Comparison of ENCODE assay signal across 21 cellular contexts in genomic region chr15:78922527-78922926, GRCh38. TPM values are rescaled to one million over a fixed set of nuclear protein-coding genes. Genes with fewer than 3 reads are reported as not detected.
DNase-seq lines count a peak whose midpoint lies in the region; ATAC-seq, FAIRE-seq and TF ChIP-seq lines count a peak whose summit lies in the region.
"Had no signal": no experiment of that assay in that cellular context is flagged by ENCODE, and none has a peak within 500 bp of the region (broad histone marks: within the 10 kb centered on the region; RNA-seq: fewer than 3 reads in every experiment).

No MANE protein-coding gene starts in this region.

- FAIRE-seq in frontal cortex (lab: Jason Lieb, UNC), result no peak
- FAIRE-seq: GM18507, HepG2, RCC 7860 had no signal

- no peaks in the 10 kb centered on the region for H3K9me3 ChIP-seq in T-helper 17 cell (ENCODE audit: control insufficient read depth, low read length, poor library complexity, severe bottlenecking)
- no peaks in the 10 kb centered on the region for H3K9me3 ChIP-seq in esophagus squamous epithelium
- H3K9me3 ChIP-seq: SK-N-SH had no signal

- H3K27ac Mint-ChIP-seq in T-helper 17 cell (peak overlapping the region; percentile 74), memory B cell (peak overlapping the region; percentile 78)
- H3K27ac Mint-ChIP-seq in stimulated activated memory B cell treated with anti-CD40 and anti-IgM and Interleukin-4, amounts not matched to agents 10 μg/mL and 1 μg/mL and 100 μg/mL, for 72 hours, result peak overlapping the region; percentile 53
- H3K27ac Mint-ChIP-seq in activated naive CD4-positive, alpha-beta T cell treated with anti-CD3 and anti-CD28 coated beads, Interleukin-2, amount 10 ng/mL, durations not matched to agents 7 days and 5 days, result no peak overlapping the region
- H3K27ac Mint-ChIP-seq: CD4-positive, alpha-beta T cell had no signal

- TF ChIP-seq CTCF in esophagus squamous epithelium (IDR thresholded peaks at IDR 0.05), result no peak

- peaks cover 9% of the 10 kb centered on the region for H3K4me1 Mint-ChIP-seq in T-helper 17 cell
- H3K4me1 Mint-ChIP-seq in memory B cell, result peaks cover 11% of the 10 kb centered on the region
- peaks cover 45% of the 10 kb centered on the region for H3K4me1 Mint-ChIP-seq in stimulated activated memory B cell treated with anti-CD40 and anti-IgM and Interleukin-4, amounts not matched to agents 10 μg/mL and 1 μg/mL and 100 μg/mL, for 72 hours
- H3K4me1 Mint-ChIP-seq in activated naive CD4-positive, alpha-beta T cell treated with anti-CD3 and anti-CD28 coated beads, Interleukin-2, amount 10 ng/mL, durations not matched to agents 7 days and 5 days, result no peaks in the 10 kb centered on the region

- H3K27me3 Mint-ChIP-seq in T-helper 17 cell (no peaks in the 10 kb centered on the region), memory B cell (no peaks in the 10 kb centered on the region)
- H3K27me3 Mint-ChIP-seq in stimulated activated memory B cell treated with anti-CD40 and anti-IgM and Interleukin-4, amounts not matched to agents 10 μg/mL and 1 μg/mL and 100 μg/mL, for 72 hours, result no peaks in the 10 kb centered on the region
- H3K27me3 Mint-ChIP-seq in activated naive CD4-positive, alpha-beta T cell treated with anti-CD3 and anti-CD28 coated beads, Interleukin-2, amount 10 ng/mL, durations not matched to agents 7 days and 5 days, result no peaks in the 10 kb centered on the region
- H3K27me3 Mint-ChIP-seq: CD4-positive, alpha-beta T cell had no signal

- intact Hi-C loops in esophagus squamous epithelium (cut with DNase I), result no loop called here

- ATAC-seq in T-helper 17 cell (no peak), memory B cell (ENCODE audit: low read depth) (no peak), HG02763 (IDR thresholded peaks at IDR 0.05; ENCODE audit: unreplicated experiment) (no peak)
- no peak for ATAC-seq in stimulated activated memory B cell treated with anti-CD40 and anti-IgM and Interleukin-4, amounts not matched to agents 10 μg/mL and 1 μg/mL and 100 μg/mL, for 72 hours
- ATAC-seq: HepG2 had no signal

- H3K27ac ChIP-seq in esophagus squamous epithelium, result peak overlapping the region in 2 of 4 donors; percentile 17 to 21

- WGBS in esophagus squamous epithelium, 2 donors, result 76 to 79% methylated on average over 4 to 7 of the region's 7 CpGs

- H3K36me3 Mint-ChIP-seq in T-helper 17 cell (ENCODE audit: low read depth) (peaks cover 9% of the 10 kb centered on the region), memory B cell (peaks cover 20% of the 10 kb centered on the region)
- H3K36me3 Mint-ChIP-seq in stimulated activated memory B cell treated with anti-CD40 and anti-IgM and Interleukin-4, amounts not matched to agents 10 μg/mL and 1 μg/mL and 100 μg/mL, for 72 hours, result peaks cover 48% of the 10 kb centered on the region
- H3K36me3 Mint-ChIP-seq in activated naive CD4-positive, alpha-beta T cell treated with anti-CD3 and anti-CD28 coated beads, Interleukin-2, amount 10 ng/mL, durations not matched to agents 7 days and 5 days, result peaks cover 49% of the 10 kb centered on the region

- no peaks in the 10 kb centered on the region for H3K27me3 ChIP-seq in esophagus squamous epithelium

- DNase-seq in T-helper 17 cell, result peak in 1 of 3 donors; percentile 4
- DNase-seq in memory B cell (ENCODE audit: low spot score in 2 of 2), result no peak
- no peak for DNase-seq in frontal cortex (ENCODE audit: low spot score in 2 of 2)
- DNase-seq in esophagus squamous epithelium (lab: John Stamatoyannopoulos, UW), result no peak
- no peak for DNase-seq in activated naive CD4-positive, alpha-beta T cell treated with anti-CD3 and anti-CD28 coated beads, Interleukin-2, amount 10 ng/mL, durations not matched to agents 7 days and 5 days
- DNase-seq: ACHN; CD4-positive, alpha-beta T cell; DMS79; GOT3; KG1; NCI-H1436 treated with DMSO at 0.1 percent for 48 hours; NCI-H2081; NCI-H510A treated with DMSO at 0.1 percent for 48 hours; SHP77; SK-N-SH had no signal

- peaks cover 0 to 16% (median 0%) of the 10 kb centered on the region in 3 donors for H3K4me1 ChIP-seq in esophagus squamous epithelium

- H3K36me3 ChIP-seq in esophagus squamous epithelium, result peaks cover 20 to 100% (median 24%) of the 10 kb centered on the region in 3 donors

- H3K4me3 ChIP-seq in esophagus squamous epithelium, result no peak overlapping the region

- H3K9me3 Mint-ChIP-seq in memory B cell, result no peaks in the 10 kb centered on the region
- H3K9me3 Mint-ChIP-seq in stimulated activated memory B cell treated with anti-CD40 and anti-IgM and Interleukin-4, amounts not matched to agents 10 μg/mL and 1 μg/mL and 100 μg/mL, for 72 hours, result no peaks in the 10 kb centered on the region
- no peaks in the 10 kb centered on the region for H3K9me3 Mint-ChIP-seq in activated naive CD4-positive, alpha-beta T cell treated with anti-CD3 and anti-CD28 coated beads, Interleukin-2, amount 10 ng/mL, durations not matched to agents 7 days and 5 days
- H3K9me3 Mint-ChIP-seq: CD4-positive, alpha-beta T cell had no signal

- H3K4me3 Mint-ChIP-seq in T-helper 17 cell, result no peak overlapping the region
- no peak overlapping the region for H3K4me3 Mint-ChIP-seq in memory B cell
- H3K4me3 Mint-ChIP-seq in stimulated activated memory B cell treated with anti-CD40 and anti-IgM and Interleukin-4, amounts not matched to agents 10 μg/mL and 1 μg/mL and 100 μg/mL, for 72 hours, result no peak overlapping the region
- H3K4me3 Mint-ChIP-seq in activated naive CD4-positive, alpha-beta T cell treated with anti-CD3 and anti-CD28 coated beads, Interleukin-2, amount 10 ng/mL, durations not matched to agents 7 days and 5 days, result no peak overlapping the region
- H3K4me3 Mint-ChIP-seq: CD4-positive, alpha-beta T cell had no signal

- CTCF ChIA-PET in activated naive CD4-positive, alpha-beta T cell treated with anti-CD3 and anti-CD28 coated beads, Interleukin-2, amount 10 ng/mL, durations not matched to agents 7 days and 5 days (lab: Charles Lee), result interaction anchor here (1.1 to 1.5 kb wide), 2 partner anchors 14 to 85 kb away, joined by 3 read pairs; no protein-coding TSS in a partner anchor

- TF ChIP-seq POLR2A in GM19193 (IDR thresholded peaks at IDR 0.05; ENCODE audit: extremely low read depth, insufficient read depth, insufficient read length), result peak; percentile 14
- TF ChIP-seq POLR2A in esophagus squamous epithelium (IDR thresholded peaks at IDR 0.05), result no peak

RNA-seq across cellular contexts. Expression of gene CTSH, which starts 22.3 kb away (rescaled TPM):
- total RNA-seq in T-helper 17 cell (100 to 1,000 TPM; 109 to 116 TPM), frontal cortex (4.9 TPM), esophagus squamous epithelium (100 to 1,000 TPM in 2 of 4 donors, 10 to 100 TPM in 2; 19.7 to 115 (median 69.6) TPM)

RNA-seq across cellular contexts. Expression of gene MORF4L1, which starts 49.8 kb away (rescaled TPM):
- total RNA-seq in T-helper 17 cell (100 to 1,000 TPM; 373 to 376 TPM), frontal cortex (1,097 TPM), esophagus squamous epithelium (100 to 1,000 TPM in 3 of 4 donors, 10 to 100 TPM in 1; 83.6 to 293 (median 156) TPM)
